In the genomic region with DNA sequence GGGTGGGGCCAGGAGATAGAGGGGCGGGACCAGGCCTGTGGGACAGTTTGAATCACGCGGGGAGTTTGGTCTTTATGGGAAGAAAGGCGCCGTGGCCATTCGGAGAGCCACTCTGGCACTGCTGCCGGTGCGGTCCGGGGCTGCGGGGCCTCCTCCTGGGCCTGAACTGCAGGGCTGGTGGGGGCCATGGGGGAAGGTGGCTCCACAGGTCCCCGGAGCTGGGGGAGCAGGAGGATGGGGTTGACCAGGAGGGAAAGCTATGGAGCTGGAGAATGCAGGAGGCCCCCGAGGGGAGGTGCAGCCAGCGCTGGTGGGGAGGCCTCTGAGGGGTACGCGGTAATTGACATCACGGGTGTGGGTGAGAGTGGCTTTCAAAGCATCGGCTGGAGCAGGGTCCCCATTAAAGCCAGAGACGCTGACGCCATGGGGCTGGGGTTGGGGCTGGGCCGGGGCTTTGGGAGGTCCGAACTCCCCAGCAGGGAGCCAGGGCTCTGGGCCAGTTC, we compare ENCODE assay signal across 12 cellular contexts. TPM values are rescaled to one million over a fixed set of nuclear protein-coding genes. Genes with fewer than 3 reads are reported as not detected.
DNase-seq lines count a peak whose midpoint lies in the region; ATAC-seq and TF ChIP-seq lines count a peak whose summit lies in the region.
"Had no signal": no experiment of that assay in that cellular context is flagged by ENCODE, and none has a peak within 500 bp of the region (broad histone marks: within the 10 kb centered on the region; RNA-seq: fewer than 3 reads in every experiment).

No MANE protein-coding gene starts in this region.

- H3K27me3 Mint-ChIP-seq in activated T-cell treated with anti-CD3 and anti-CD28 coated beads, Interleukin-2, amount 50 U/mL, for 72 hours (ENCODE audit: low read depth): peaks cover 56% of the 10 kb centered on the region
- H3K27me3 Mint-ChIP-seq in stimulated activated naive B cell treated with anti-CD40 and anti-IgM and Interleukin-4, amounts not matched to agents 10 μg/mL and 1 μg/mL and 100 μg/mL, for 72 hours: peaks cover 53 to 79% of the 10 kb centered on the region in 2 donors

- peak overlapping the region; percentile 12 to 94 for H3K4me3 Mint-ChIP-seq in activated T-cell treated with anti-CD3 and anti-CD28 coated beads, Interleukin-2, amount 50 U/mL, for 72 hours
- H3K4me3 Mint-ChIP-seq in stimulated activated naive B cell treated with anti-CD40 and anti-IgM and Interleukin-4, amounts not matched to agents 10 μg/mL and 1 μg/mL and 100 μg/mL, for 72 hours: peak overlapping the region; percentile 53 to 67
- H3K4me3 Mint-ChIP-seq: activated CD4-positive, alpha-beta T cell treated with anti-CD3 and anti-CD28 coated beads for 36 hours; dendritic cell treated with granulocyte-macrophage colony-stimulating factor and Interleukin-4, amounts not matched to agents 40 ng/mL and 50 ng/mL, for 4 days had no signal

- H4K20me1 ChIP-seq in hepatocyte (ENCODE audit: insufficient read depth, poor library complexity, severe bottlenecking): no peaks in the 10 kb centered on the region

- peak overlapping the region; percentile 90 for H3K4me2 ChIP-seq in hepatocyte

- peak overlapping the region; percentile 56 for H3K9ac ChIP-seq in NT2/D1 (ENCODE audit: insufficient read length, low read depth)
- no peak overlapping the region for H3K9ac ChIP-seq in colonic mucosa (ENCODE audit: low read depth in 2 of 2, low read length in 2 of 2)

- peaks cover 0 to 7% of the 10 kb centered on the region in 2 donors for H3K9me3 Mint-ChIP-seq in activated T-cell treated with anti-CD3 and anti-CD28 coated beads, Interleukin-2, amount 50 U/mL, for 72 hours
- H3K9me3 Mint-ChIP-seq in stimulated activated naive B cell treated with anti-CD40 and anti-IgM and Interleukin-4, amounts not matched to agents 10 μg/mL and 1 μg/mL and 100 μg/mL, for 72 hours: peaks cover 4 to 7% of the 10 kb centered on the region in 2 donors

- H3K36me3 Mint-ChIP-seq in activated T-cell treated with anti-CD3 and anti-CD28 coated beads, Interleukin-2, amount 50 U/mL, for 72 hours (ENCODE audit: insufficient read depth in 2 of 2): peaks cover 4 to 5% of the 10 kb centered on the region in 2 donors
- H3K36me3 Mint-ChIP-seq in stimulated activated naive B cell treated with anti-CD40 and anti-IgM and Interleukin-4, amounts not matched to agents 10 μg/mL and 1 μg/mL and 100 μg/mL, for 72 hours: peaks cover 0 to 7% of the 10 kb centered on the region in 2 donors

- peaks cover 14% of the 10 kb centered on the region for H3K9me3 ChIP-seq in NT2/D1 (ENCODE audit: insufficient read depth, low read length)
- no peaks in the 10 kb centered on the region for H3K9me3 ChIP-seq in hepatocyte (ENCODE audit: low read depth)
- no peaks in the 10 kb centered on the region for H3K9me3 ChIP-seq in colonic mucosa

- H3K27me3 ChIP-seq in NT2/D1 (ENCODE audit: insufficient read depth, insufficient read length): peaks cover 68% of the 10 kb centered on the region
- peaks cover 88% of the 10 kb centered on the region for H3K27me3 ChIP-seq in hepatocyte
- H3K27me3 ChIP-seq in colonic mucosa: peaks cover 80% of the 10 kb centered on the region

- H2AFZ ChIP-seq in hepatocyte: no peak overlapping the region

- 22% methylated on average over 18 of the region's 21 CpGs for WGBS in hepatocyte (ENCODE audit: low lambda C conversion rate, missing lambda C conversion rate)

- peaks cover 23% of the 10 kb centered on the region for H3K4me1 Mint-ChIP-seq in activated T-cell treated with anti-CD3 and anti-CD28 coated beads, Interleukin-2, amount 50 U/mL, for 72 hours (ENCODE audit: low read depth)
- peaks cover 29 to 54% of the 10 kb centered on the region in 2 donors for H3K4me1 Mint-ChIP-seq in stimulated activated naive B cell treated with anti-CD40 and anti-IgM and Interleukin-4, amounts not matched to agents 10 μg/mL and 1 μg/mL and 100 μg/mL, for 72 hours

- no peak overlapping the region for H3K27ac ChIP-seq in hepatocyte
- no peak overlapping the region for H3K27ac ChIP-seq in colonic mucosa

- H3K79me2 ChIP-seq in hepatocyte: no peaks in the 10 kb centered on the region

- H3K9me2 ChIP-seq in hepatocyte (replicated peaks; ENCODE audit: insufficient read depth): no peaks in the 10 kb centered on the region

- peak; percentile 1 to 5 for ATAC-seq in activated T-cell treated with anti-CD3 and anti-CD28 coated beads, Interleukin-2, amount 50 U/mL, for 72 hours (replicated peaks in 1 of 2)
- no peak for ATAC-seq in stimulated activated naive B cell treated with anti-CD40 and anti-IgM and Interleukin-4, amounts not matched to agents 10 μg/mL and 1 μg/mL and 100 μg/mL, for 72 hours (replicated peaks)
- no peak for ATAC-seq in HG02870 (IDR thresholded peaks at IDR 0.05; ENCODE audit: unreplicated experiment)

- H3K4me3 ChIP-seq in NT2/D1 (ENCODE audit: insufficient read length, low read depth): peak overlapping the region; percentile 9
- H3K4me3 ChIP-seq in hepatocyte: no peak overlapping the region
- no peak overlapping the region for H3K4me3 ChIP-seq in colonic mucosa

- intact Hi-C loops in colonic mucosa (cut with DNase I): loop anchor here (2.0 kb wide), 2 partner anchors 36 to 136 kb away; no protein-coding TSS in a partner anchor

- DNase-seq in activated T-cell treated with anti-CD3 and anti-CD28 coated beads, Interleukin-2, amount 50 U/mL, for 72 hours: no peak
- DNase-seq in activated T-cell treated with anti-CD3 and anti-CD28 coated beads, Interleukin-2, amount 50 U/mL, for 48 hours: no peak
- DNase-seq in NT2/D1 (ENCODE audit: low read depth, low spot score) (no peak), hepatocyte (ENCODE audit: low spot score) (no peak), cerebellum (ENCODE audit: low spot score) (no peak), colonic mucosa (no peak)
- no peak for DNase-seq in stimulated activated naive B cell treated with anti-CD40 and anti-IgM and Interleukin-4, amounts not matched to agents 10 μg/mL and 1 μg/mL and 100 μg/mL, for 72 hours
- DNase-seq: NCI-H1048 had no signal

- no peak overlapping the region for H3K27ac Mint-ChIP-seq in activated T-cell treated with anti-CD3 and anti-CD28 coated beads, Interleukin-2, amount 50 U/mL, for 72 hours
- H3K27ac Mint-ChIP-seq in stimulated activated naive B cell treated with anti-CD40 and anti-IgM and Interleukin-4, amounts not matched to agents 10 μg/mL and 1 μg/mL and 100 μg/mL, for 72 hours: peak overlapping the region; percentile 77
- H3K27ac Mint-ChIP-seq: activated CD4-positive, alpha-beta T cell treated with anti-CD3 and anti-CD28 coated beads for 36 hours; dendritic cell treated with granulocyte-macrophage colony-stimulating factor and Interleukin-4, amounts not matched to agents 40 ng/mL and 50 ng/mL, for 4 days had no signal

- H3K4me1 ChIP-seq in NT2/D1 (ENCODE audit: insufficient read depth, insufficient read length) (peaks cover 33% of the 10 kb centered on the region), hepatocyte (ENCODE audit: insufficient read depth) (peaks cover 11% of the 10 kb centered on the region), colonic mucosa (no peaks in the 10 kb centered on the region)

- TF ChIP-seq CTCF in hepatocyte (IDR thresholded peaks at IDR 0.05; ENCODE audit: poor library complexity) (no peak), colonic mucosa (IDR thresholded peaks at IDR 0.05) (no peak)

- H3K36me3 ChIP-seq in NT2/D1 (ENCODE audit: insufficient read depth, insufficient read length, low read length) (no peaks in the 10 kb centered on the region), hepatocyte (replicated peaks; ENCODE audit: insufficient read depth, low read depth) (no peaks in the 10 kb centered on the region), colonic mucosa (no peaks in the 10 kb centered on the region)

RNA-seq across cellular contexts. Expression of gene BHLHE23, which starts 1.8 kb away (rescaled TPM):
- total RNA-seq in activated T-cell treated with anti-CD3 and anti-CD28 coated beads, Interleukin-2, amount 50 U/mL, for 72 hours: not detected
- not detected in 2 replicates for total RNA-seq in hepatocyte
- not detected in 2 replicates for polyA plus RNA-seq in hepatocyte
- total RNA-seq in cerebellum: not detected
- not detected for total RNA-seq in colonic mucosa
- total RNA-seq: activated CD4-positive, alpha-beta T cell treated with anti-CD3 and anti-CD28 coated beads for 36 hours; osteoblast had no signal

RNA-seq across cellular contexts. Expression of gene SLC17A9, which starts 56.1 kb away (rescaled TPM):
- total RNA-seq in activated T-cell treated with anti-CD3 and anti-CD28 coated beads, Interleukin-2, amount 50 U/mL, for 72 hours: 10 to 100 TPM; 10.2 to 11.8 TPM
- total RNA-seq in hepatocyte (17.3 and 26.9 TPM in 2 replicates), cerebellum (0.36 TPM), colonic mucosa (10 to 100 TPM; 23.1 to 54.7 TPM)
- 83.9 and 113 TPM in 2 replicates for polyA plus RNA-seq in hepatocyte

Comparison
In these comparisons a context has a peak if more than half of its experiments do, and no peak if none do; other contexts are left out.
1. ATAC-seq: peak in activated T-cell treated with anti-CD3 and anti-CD28 coated beads, Interleukin-2, amount 50 U/mL, for 72 hours (2 of 2); none in stimulated activated naive B cell treated with anti-CD40 and anti-IgM and Interleukin-4, amounts not matched to agents 10 μg/mL and 1 μg/mL and 100 μg/mL, for 72 hours (0 of 2) and HG02870 (single experiment).